33 cellular contexts compared by ENCODE assay signal in the genomic region with DNA sequence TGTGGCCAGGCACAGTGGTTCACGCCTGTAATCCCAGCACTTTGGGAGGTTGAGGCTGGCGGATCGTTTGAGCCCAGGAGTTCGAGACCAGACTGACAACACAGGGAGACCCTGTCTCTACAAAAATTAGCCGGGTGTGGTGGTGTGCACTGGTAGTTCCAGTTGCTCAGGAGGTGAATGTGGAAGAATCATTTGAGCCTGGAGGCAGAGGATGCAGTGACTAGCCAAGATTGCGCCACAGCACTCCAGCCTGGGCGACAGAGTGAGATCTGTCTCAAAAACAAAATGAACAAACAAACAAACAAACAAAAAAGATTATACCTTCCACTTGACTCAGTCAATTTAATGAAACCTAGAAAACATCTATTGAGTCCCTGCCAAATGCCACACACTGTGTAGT.
"Had no signal": no experiment of that assay in that cellular context is flagged by ENCODE, and none has a peak within 500 bp of the region (broad histone marks: within the 10 kb centered on the region; RNA-seq: fewer than 3 reads in every experiment).

No MANE protein-coding gene starts in this region.

- H3K4me3 ChIP-seq: adrenal gland, body of pancreas, cardiac muscle cell, colonic mucosa, esophagus squamous epithelium, gastroesophageal sphincter, heart right ventricle had no signal

- ATAC-seq: activated CD4-positive, CD25-positive, alpha-beta regulatory T cell treated with anti-CD3 and anti-CD28 coated beads, Interleukin-2, amount 50 U/mL, for 24 hours; activated CD8-positive, alpha-beta T cell treated with anti-CD3 and anti-CD28 coated beads for 36 hours; activated T-cell treated with anti-CD3 and anti-CD28 coated beads, Interleukin-2, amount 50 U/mL, for 4 hours; activated T-helper 17 cell treated with anti-CD3 and anti-CD28 coated beads, Interleukin-2, amount 50 U/mL, for 72 hours; body of pancreas; gastroesophageal sphincter; heart right ventricle; T-helper 17 cell had no signal

- H3K9me3 ChIP-seq: adrenal gland, body of pancreas, colonic mucosa, esophagus squamous epithelium, gastroesophageal sphincter, heart right ventricle had no signal

- FAIRE-seq: endometrium, endothelial cell of umbilical vein had no signal

- H3K27me3 ChIP-seq: adrenal gland, body of pancreas, cardiac muscle cell, colonic mucosa, esophagus squamous epithelium, gastroesophageal sphincter, heart right ventricle had no signal

- H3K27ac ChIP-seq: adrenal gland, body of pancreas, cardiac muscle cell, colonic mucosa, esophagus squamous epithelium, gastroesophageal sphincter, heart right ventricle, WERI-Rb-1 had no signal

- H3K36me3 ChIP-seq: adrenal gland, cardiac muscle cell, colonic mucosa, esophagus squamous epithelium, gastroesophageal sphincter, heart right ventricle, WERI-Rb-1 had no signal

- H3K4me1 ChIP-seq: adrenal gland, body of pancreas, colonic mucosa, esophagus squamous epithelium, gastroesophageal sphincter had no signal

- DNase-seq: activated B cell treated with CpG ODN at 0.5 μM for 24 hours; activated CD4-positive, alpha-beta T cell treated with anti-CD3 and anti-CD28 coated beads for 48 hours; activated CD4-positive, alpha-beta T cell treated with anti-CD3 and anti-CD28 coated beads, Interleukin-2, amount 50 U/mL, for 1 hour; activated CD4-positive, alpha-beta T cell treated with anti-CD3 and anti-CD28 coated beads, Interleukin-2, amount 50 U/mL, for 48 hours; activated CD8-positive, alpha-beta memory T cell treated with anti-CD3 and anti-CD28 coated beads for 24 hours; activated CD8-positive, alpha-beta T cell treated with anti-CD3 and anti-CD28 coated beads for 36 hours; activated effector memory CD4-positive, alpha-beta T cell treated with Interleukin-2 at 50 U/mL for 16 hours; activated gamma-delta T cell treated with Interleukin-2 at 50 U/mL for 16 hours; activated naive CD4-positive, alpha-beta T cell treated with anti-CD3 and anti-CD28 coated beads, Interleukin-2, amount 50 U/mL, for 16 hours; activated naive CD4-positive, alpha-beta T cell treated with Interleukin-2 at 50 U/mL for 16 hours; activated T-cell treated with anti-CD3 and anti-CD28 coated beads, Interleukin-2, amount 50 U/mL, for 4 hours; adrenal gland; amygdala; aorta; body of pancreas; central memory CD4-positive, alpha-beta T cell; cerebellar nuclear complex; colonic mucosa; effector CD8-positive, alpha-beta T cell; erythroblast; esophagus squamous epithelium; foreskin melanocyte; heart right ventricle; T-helper 1 cell; T-helper 17 cell; T1000; WERI-Rb-1 had no signal
